Comparison of ENCODE assay signal across 1 cellular context in the genomic region with DNA sequence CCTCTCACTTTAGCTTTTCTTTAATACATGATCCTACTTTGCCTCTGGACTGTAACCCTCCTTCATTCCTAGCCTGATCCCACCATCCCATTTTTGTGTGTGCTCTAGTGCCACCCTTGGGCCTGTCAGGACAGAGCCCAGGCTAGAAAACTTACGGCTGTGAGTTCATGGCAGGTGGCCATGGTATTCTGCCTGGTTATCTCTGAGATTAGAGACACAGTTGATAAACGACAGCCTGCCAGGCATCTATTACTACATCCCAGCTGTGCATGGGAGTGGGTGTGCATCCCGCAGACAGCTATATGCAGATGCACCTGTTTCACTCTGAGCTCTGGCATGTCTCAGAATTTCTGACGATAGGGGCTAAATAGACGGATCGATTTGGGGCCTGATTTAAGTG.
TF ChIP-seq lines count a peak whose summit lies in the region.

No MANE protein-coding gene starts in this region.

TF ChIP-seq in H1, 55 proteins besides CTCF, POLR2A, EP300 and RAD21 (continued from another document):
- TF ChIP-seq, protein P1, sequence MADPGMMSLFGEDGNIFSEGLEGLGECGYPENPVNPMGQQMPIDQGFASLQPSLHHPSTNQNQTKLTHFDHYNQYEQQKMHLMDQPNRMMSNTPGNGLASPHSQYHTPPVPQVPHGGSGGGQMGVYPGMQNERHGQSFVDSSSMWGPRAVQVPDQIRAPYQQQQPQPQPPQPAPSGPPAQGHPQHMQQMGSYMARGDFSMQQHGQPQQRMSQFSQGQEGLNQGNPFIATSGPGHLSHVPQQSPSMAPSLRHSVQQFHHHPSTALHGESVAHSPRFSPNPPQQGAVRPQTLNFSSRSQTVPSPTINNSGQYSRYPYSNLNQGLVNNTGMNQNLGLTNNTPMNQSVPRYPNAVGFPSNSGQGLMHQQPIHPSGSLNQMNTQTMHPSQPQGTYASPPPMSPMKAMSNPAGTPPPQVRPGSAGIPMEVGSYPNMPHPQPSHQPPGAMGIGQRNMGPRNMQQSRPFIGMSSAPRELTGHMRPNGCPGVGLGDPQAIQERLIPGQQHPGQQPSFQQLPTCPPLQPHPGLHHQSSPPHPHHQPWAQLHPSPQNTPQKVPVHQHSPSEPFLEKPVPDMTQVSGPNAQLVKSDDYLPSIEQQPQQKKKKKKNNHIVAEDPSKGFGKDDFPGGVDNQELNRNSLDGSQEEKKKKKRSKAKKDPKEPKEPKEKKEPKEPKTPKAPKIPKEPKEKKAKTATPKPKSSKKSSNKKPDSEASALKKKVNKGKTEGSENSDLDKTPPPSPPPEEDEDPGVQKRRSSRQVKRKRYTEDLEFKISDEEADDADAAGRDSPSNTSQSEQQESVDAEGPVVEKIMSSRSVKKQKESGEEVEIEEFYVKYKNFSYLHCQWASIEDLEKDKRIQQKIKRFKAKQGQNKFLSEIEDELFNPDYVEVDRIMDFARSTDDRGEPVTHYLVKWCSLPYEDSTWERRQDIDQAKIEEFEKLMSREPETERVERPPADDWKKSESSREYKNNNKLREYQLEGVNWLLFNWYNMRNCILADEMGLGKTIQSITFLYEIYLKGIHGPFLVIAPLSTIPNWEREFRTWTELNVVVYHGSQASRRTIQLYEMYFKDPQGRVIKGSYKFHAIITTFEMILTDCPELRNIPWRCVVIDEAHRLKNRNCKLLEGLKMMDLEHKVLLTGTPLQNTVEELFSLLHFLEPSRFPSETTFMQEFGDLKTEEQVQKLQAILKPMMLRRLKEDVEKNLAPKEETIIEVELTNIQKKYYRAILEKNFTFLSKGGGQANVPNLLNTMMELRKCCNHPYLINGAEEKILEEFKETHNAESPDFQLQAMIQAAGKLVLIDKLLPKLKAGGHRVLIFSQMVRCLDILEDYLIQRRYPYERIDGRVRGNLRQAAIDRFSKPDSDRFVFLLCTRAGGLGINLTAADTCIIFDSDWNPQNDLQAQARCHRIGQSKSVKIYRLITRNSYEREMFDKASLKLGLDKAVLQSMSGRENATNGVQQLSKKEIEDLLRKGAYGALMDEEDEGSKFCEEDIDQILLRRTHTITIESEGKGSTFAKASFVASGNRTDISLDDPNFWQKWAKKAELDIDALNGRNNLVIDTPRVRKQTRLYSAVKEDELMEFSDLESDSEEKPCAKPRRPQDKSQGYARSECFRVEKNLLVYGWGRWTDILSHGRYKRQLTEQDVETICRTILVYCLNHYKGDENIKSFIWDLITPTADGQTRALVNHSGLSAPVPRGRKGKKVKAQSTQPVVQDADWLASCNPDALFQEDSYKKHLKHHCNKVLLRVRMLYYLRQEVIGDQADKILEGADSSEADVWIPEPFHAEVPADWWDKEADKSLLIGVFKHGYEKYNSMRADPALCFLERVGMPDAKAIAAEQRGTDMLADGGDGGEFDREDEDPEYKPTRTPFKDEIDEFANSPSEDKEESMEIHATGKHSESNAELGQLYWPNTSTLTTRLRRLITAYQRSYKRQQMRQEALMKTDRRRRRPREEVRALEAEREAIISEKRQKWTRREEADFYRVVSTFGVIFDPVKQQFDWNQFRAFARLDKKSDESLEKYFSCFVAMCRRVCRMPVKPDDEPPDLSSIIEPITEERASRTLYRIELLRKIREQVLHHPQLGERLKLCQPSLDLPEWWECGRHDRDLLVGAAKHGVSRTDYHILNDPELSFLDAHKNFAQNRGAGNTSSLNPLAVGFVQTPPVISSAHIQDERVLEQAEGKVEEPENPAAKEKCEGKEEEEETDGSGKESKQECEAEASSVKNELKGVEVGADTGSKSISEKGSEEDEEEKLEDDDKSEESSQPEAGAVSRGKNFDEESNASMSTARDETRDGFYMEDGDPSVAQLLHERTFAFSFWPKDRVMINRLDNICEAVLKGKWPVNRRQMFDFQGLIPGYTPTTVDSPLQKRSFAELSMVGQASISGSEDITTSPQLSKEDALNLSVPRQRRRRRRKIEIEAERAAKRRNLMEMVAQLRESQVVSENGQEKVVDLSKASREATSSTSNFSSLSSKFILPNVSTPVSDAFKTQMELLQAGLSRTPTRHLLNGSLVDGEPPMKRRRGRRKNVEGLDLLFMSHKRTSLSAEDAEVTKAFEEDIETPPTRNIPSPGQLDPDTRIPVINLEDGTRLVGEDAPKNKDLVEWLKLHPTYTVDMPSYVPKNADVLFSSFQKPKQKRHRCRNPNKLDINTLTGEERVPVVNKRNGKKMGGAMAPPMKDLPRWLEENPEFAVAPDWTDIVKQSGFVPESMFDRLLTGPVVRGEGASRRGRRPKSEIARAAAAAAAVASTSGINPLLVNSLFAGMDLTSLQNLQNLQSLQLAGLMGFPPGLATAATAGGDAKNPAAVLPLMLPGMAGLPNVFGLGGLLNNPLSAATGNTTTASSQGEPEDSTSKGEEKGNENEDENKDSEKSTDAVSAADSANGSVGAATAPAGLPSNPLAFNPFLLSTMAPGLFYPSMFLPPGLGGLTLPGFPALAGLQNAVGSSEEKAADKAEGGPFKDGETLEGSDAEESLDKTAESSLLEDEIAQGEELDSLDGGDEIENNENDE (IDR thresholded peaks at IDR 0.05; ENCODE audit: insufficient replicate concordance, low read length), result no peak
TF ChIP-seq in H1: peak in this region for 0.
